ENCODE assay signal across 24 cellular contexts in genomic region chr17:72997559-72997958, GRCh38.
"Had no signal": no experiment of that assay in that cellular context is flagged by ENCODE, and none has a peak within 500 bp of the region (broad histone marks: within the 10 kb centered on the region; RNA-seq: fewer than 3 reads in every experiment).

No MANE protein-coding gene starts in this region.

- H3K27me3 ChIP-seq: body of pancreas, gastroesophageal sphincter, transverse colon had no signal

- DNase-seq: activated CD4-positive, alpha-beta T cell treated with anti-CD3 and anti-CD28 coated beads, Interleukin-2, amount 10 ng/mL, durations not matched to agents 24 days and 14 days; activated CD4-positive, CD25-positive, alpha-beta regulatory T cell; activated CD8-positive, alpha-beta memory T cell treated with anti-CD3 and anti-CD28 coated beads, Interleukin-2, amount 50 U/mL, for 4 hours; activated CD8-positive, alpha-beta T cell treated with anti-CD3 and anti-CD28 coated beads, Interleukin-2, amount 10 ng/mL, durations not matched to agents 7 days and 5 days; activated effector memory CD4-positive, alpha-beta T cell treated with anti-CD3 and anti-CD28 coated beads, Interleukin-2, amount 50 U/mL, for 16 hours; activated T-cell treated with anti-CD3 and anti-CD28 coated beads, Interleukin-2, amount 50 U/mL, for 48 hours; body of pancreas; central memory CD4-positive, alpha-beta T cell; effector memory CD4-positive, alpha-beta T cell; hypothalamus; kidney glomerular epithelial cell; left ventricle myocardium superior; natural killer cell; nucleus accumbens; stimulated activated CD4-positive, alpha-beta T cell treated with anti-CD3 and anti-CD28 coated beads, Interleukin-4, amount 100 ng/mL, for 4 hours; stimulated activated CD8-positive, alpha-beta memory T cell treated with anti-CD3 and anti-CD28 coated beads, Interleukin-4, amount 100 ng/mL, for 48 hours; stimulated activated naive CD4-positive, alpha-beta T cell treated with Interleukin-2 at 50 U/mL for 16 hours; T-helper 17 cell; transverse colon had no signal

- H3K27ac ChIP-seq: body of pancreas, coronary artery, gastroesophageal sphincter, skin epidermis, transverse colon had no signal

- H3K4me1 ChIP-seq: body of pancreas, gastroesophageal sphincter, transverse colon had no signal

- H3K36me3 Mint-ChIP-seq: natural killer cell had no signal

- H3K27me3 Mint-ChIP-seq: activated CD4-positive, alpha-beta T cell treated with anti-CD3 and anti-CD28 coated beads, Interleukin-2, amount 10 ng/mL, durations not matched to agents 24 days and 14 days; memory B cell; T-helper 17 cell had no signal

- H3K36me3 ChIP-seq: gastroesophageal sphincter, transverse colon had no signal

- H3K9me3 Mint-ChIP-seq: natural killer cell had no signal

- H3K4me3 ChIP-seq: body of pancreas, coronary artery, gastroesophageal sphincter, skin epidermis, transverse colon had no signal

- H3K9me3 ChIP-seq: body of pancreas, gastroesophageal sphincter, transverse colon had no signal

- H3K4me3 Mint-ChIP-seq: activated CD4-positive, alpha-beta T cell treated with anti-CD3 and anti-CD28 coated beads, Interleukin-2, amount 10 ng/mL, durations not matched to agents 24 days and 14 days; activated CD8-positive, alpha-beta T cell treated with anti-CD3 and anti-CD28 coated beads, Interleukin-2, amount 10 ng/mL, durations not matched to agents 7 days and 5 days; memory B cell; natural killer cell; T-helper 17 cell had no signal

- ATAC-seq: activated CD8-positive, alpha-beta T cell treated with anti-CD3 and anti-CD28 coated beads, Interleukin-2, amount 10 ng/mL, durations not matched to agents 7 days and 5 days; activated naive CD4-positive, alpha-beta T cell treated with anti-CD3 and anti-CD28 coated beads, Interleukin-2, amount 50 U/mL, for 72 hours; body of pancreas; gastroesophageal sphincter; left ventricle myocardium superior; natural killer cell; T-helper 17 cell had no signal

- H3K27ac Mint-ChIP-seq: activated CD4-positive, alpha-beta T cell treated with anti-CD3 and anti-CD28 coated beads, Interleukin-2, amount 10 ng/mL, durations not matched to agents 24 days and 14 days; activated CD8-positive, alpha-beta T cell treated with anti-CD3 and anti-CD28 coated beads, Interleukin-2, amount 10 ng/mL, durations not matched to agents 7 days and 5 days; activated naive CD4-positive, alpha-beta T cell treated with anti-CD3 and anti-CD28 coated beads, Interleukin-2, amount 50 U/mL, for 72 hours; memory B cell; natural killer cell; T-helper 17 cell had no signal
